Comparison of ENCODE assay signal across 1 cellular context in genomic region chr1:201444792-201445191, GRCh38.
TF ChIP-seq lines count a peak whose summit lies in the region.

No MANE protein-coding gene starts in this region.

TF ChIP-seq in K562, 482 proteins besides CTCF, POLR2A, EP300 and RAD21 (continues in another document):
- TF ChIP-seq CTBP1 (IDR thresholded peaks at IDR 0.05; ENCODE audit: borderline replicate concordance) = no peak
- no peak for TF ChIP-seq RAD51 (IDR thresholded peaks at IDR 0.05; ENCODE audit: borderline replicate concordance, low read depth)
- no peak for TF ChIP-seq NKRF (IDR thresholded peaks at IDR 0.05; ENCODE audit: borderline replicate concordance)
- no peak for TF ChIP-seq TRIM28 (IDR thresholded peaks at IDR 0.05)
- TF ChIP-seq HINFP (tag; conservative IDR thresholded peaks at IDR 0.05; ENCODE audit: low read depth) = no peak
- TF ChIP-seq ZNF766 (CRISPR knock-in tag; conservative IDR thresholded peaks at IDR 0.05) = no peak
- TF ChIP-seq MGA (IDR thresholded peaks at IDR 0.05) = no peak
- no peak for TF ChIP-seq POLR2G (IDR thresholded peaks at IDR 0.05; ENCODE audit: low read depth, low read length)
- TF ChIP-seq PHF21A (IDR thresholded peaks at IDR 0.05; ENCODE audit: borderline replicate concordance, low read depth) = no peak
- TF ChIP-seq ATF1 (CRISPR knock-in tag; IDR thresholded peaks at IDR 0.05) = no peak
- peak; percentile 86 for TF ChIP-seq ATF1 (tag; IDR thresholded peaks at IDR 0.05)
- TF ChIP-seq ZFX (CRISPR knock-in tag; IDR thresholded peaks at IDR 0.05) = no peak
- no peak for TF ChIP-seq CBFA2T3 (IDR thresholded peaks at IDR 0.05)
- no peak for TF ChIP-seq TEAD2 (tag; IDR thresholded peaks at IDR 0.05)
- TF ChIP-seq ZNF740 (CRISPR knock-in tag; IDR thresholded peaks at IDR 0.05) = no peak
- no peak for TF ChIP-seq ZNF740 (tag; IDR thresholded peaks at IDR 0.05)
- TF ChIP-seq ZNF644 (tag; IDR thresholded peaks at IDR 0.05; ENCODE audit: low read depth) = no peak
- TF ChIP-seq ZNF695 (CRISPR knock-in tag; IDR thresholded peaks at IDR 0.05) = no peak
- TF ChIP-seq JUN (IDR thresholded peaks at IDR 0.05; ENCODE audit: borderline replicate concordance, low read depth, low read length) = peak; percentile 35; the same call in 1 of the 2 replicates
- no peak for TF ChIP-seq JUN (CRISPR knock-in tag; IDR thresholded peaks at IDR 0.05; ENCODE audit: borderline replicate concordance)
- TF ChIP-seq RBBP5 (IDR thresholded peaks at IDR 0.05; ENCODE audit: borderline replicate concordance, insufficient read depth, low read length, poor library complexity, severe bottlenecking) = no peak
- TF ChIP-seq ZBTB11 (CRISPR knock-in tag; IDR thresholded peaks at IDR 0.05) = no peak
- TF ChIP-seq HNRNPK (IDR thresholded peaks at IDR 0.05; ENCODE audit: low read depth, low read length, poor library complexity, severe bottlenecking) = no peak
- TF ChIP-seq NCOR1 (IDR thresholded peaks at IDR 0.05) = no peak
- TF ChIP-seq NBN (IDR thresholded peaks at IDR 0.05; ENCODE audit: low read depth) = no peak
- TF ChIP-seq BCLAF1 (IDR thresholded peaks at IDR 0.05; ENCODE audit: borderline replicate concordance in 1 of 2, control insufficient read depth in 1 of 2, low read depth in 2 of 2, low read length in 1 of 2) = no peak
- TF ChIP-seq ZSCAN32 (CRISPR knock-in tag; IDR thresholded peaks at IDR 0.05) = no peak
- no peak for TF ChIP-seq ZKSCAN1 (IDR thresholded peaks at IDR 0.05; ENCODE audit: low read depth, low read length)
- TF ChIP-seq GATA2 (CRISPR knock-in tag; IDR thresholded peaks at IDR 0.05) = no peak
- TF ChIP-seq MYBL2 (IDR thresholded peaks at IDR 0.05; ENCODE audit: low read depth) = no peak
- no peak for TF ChIP-seq MYBL2 (CRISPR knock-in tag; IDR thresholded peaks at IDR 0.05; ENCODE audit: borderline replicate concordance)
- no peak for TF ChIP-seq BRF1 (IDR thresholded peaks at IDR 0.05; ENCODE audit: borderline replicate concordance, extremely low read depth, insufficient read length)
- peak; percentile 26; the same call in 1 of the 2 replicates for TF ChIP-seq C11orf30 (IDR thresholded peaks at IDR 0.05; ENCODE audit: low read depth)
- TF ChIP-seq ILF3 (IDR thresholded peaks at IDR 0.05; ENCODE audit: borderline replicate concordance) = no peak
- no peak for TF ChIP-seq IRF9 (tag; IDR thresholded peaks at IDR 0.05)
- no peak for TF ChIP-seq SRSF3 (IDR thresholded peaks at IDR 0.05; ENCODE audit: insufficient read depth, low read length)
- no peak; the same call in 1 of the 2 replicates for TF ChIP-seq ETV1 (tag; conservative IDR thresholded peaks at IDR 0.05; ENCODE audit: low read depth)
- TF ChIP-seq RNF2 (IDR thresholded peaks at IDR 0.05) = no peak
- no peak for TF ChIP-seq GATAD2A (IDR thresholded peaks at IDR 0.05)
- no peak for TF ChIP-seq ZNF778 (CRISPR knock-in tag; IDR thresholded peaks at IDR 0.05)
